9 cellular contexts compared by ENCODE assay signal in the genomic region with DNA sequence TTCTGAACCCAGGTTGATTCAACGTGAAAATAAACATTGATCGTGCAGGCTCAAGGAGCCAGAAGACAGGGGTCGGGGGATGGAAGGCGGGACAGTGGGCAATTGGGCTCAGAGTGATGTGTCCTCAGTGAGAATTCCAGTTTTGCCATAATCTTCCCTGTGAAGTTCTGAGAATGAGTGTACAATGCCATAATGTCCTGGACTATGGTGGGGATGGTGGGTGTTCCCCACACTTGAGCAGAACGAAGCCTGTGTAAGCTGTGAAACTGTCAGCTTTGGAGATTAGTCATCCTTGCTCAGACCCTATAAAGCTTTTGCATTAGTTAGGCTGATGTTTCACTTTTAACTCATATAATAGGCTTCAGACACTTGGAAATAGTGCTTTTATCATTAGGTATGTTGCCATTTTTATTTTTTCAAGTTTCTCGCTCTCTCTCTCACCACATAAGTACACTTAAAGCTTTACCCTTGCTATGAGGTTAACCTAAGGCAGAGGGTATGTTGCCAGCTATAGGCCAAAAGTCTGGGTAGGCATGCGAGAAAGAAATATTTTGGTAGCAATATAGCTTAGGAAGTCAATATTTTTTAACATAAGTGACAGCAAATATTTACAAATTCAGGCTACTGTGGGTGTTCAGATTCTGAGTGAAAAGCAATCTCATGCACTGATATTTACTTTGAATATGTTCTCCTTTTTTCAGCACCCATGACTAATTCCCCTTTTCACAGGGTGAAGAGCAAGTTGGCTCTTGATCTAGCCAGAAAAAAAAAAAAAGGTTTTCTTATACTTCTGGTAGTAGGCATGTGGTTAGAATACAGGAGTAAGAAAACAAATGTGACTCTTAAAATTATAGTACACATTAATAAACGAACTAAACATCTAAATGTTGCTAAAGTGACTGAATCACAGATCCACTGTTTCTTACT. TPM values are rescaled to one million over a fixed set of nuclear protein-coding genes. Genes with fewer than 3 reads are reported as not detected.
DNase-seq lines count a peak whose midpoint lies in the region; ATAC-seq, FAIRE-seq and TF ChIP-seq lines count a peak whose summit lies in the region.
"Had no signal": no experiment of that assay in that cellular context is flagged by ENCODE, and none has a peak within 500 bp of the region (broad histone marks: within the 10 kb centered on the region; RNA-seq: fewer than 3 reads in every experiment).

No MANE protein-coding gene starts in this region.

- DNase-seq in activated CD4-positive, alpha-beta T cell treated with anti-CD3 and anti-CD28 coated beads, Interleukin-2, amount 10 ng/mL, durations not matched to agents 24 days and 14 days = no peak
- no peak for DNase-seq in activated CD4-positive, alpha-beta T cell treated with anti-CD3 and anti-CD28 coated beads for 1 hour
- DNase-seq in OCI-M1 (lab: John Stamatoyannopoulos, UW) = peak; percentile 20
- DNase-seq in ureter (ENCODE audit: low spot score) = no peak
- DNase-seq in KBM-7 = no peak
- no peak for DNase-seq in glutamatergic neuron

- TF ChIP-seq CTCF in glutamatergic neuron (IDR thresholded peaks at IDR 0.05; ENCODE audit: partially characterized antibody, unreplicated experiment) = no peak

- no peaks in the 10 kb centered on the region for H3K36me3 Mint-ChIP-seq in activated CD4-positive, alpha-beta T cell treated with anti-CD3 and anti-CD28 coated beads, Interleukin-2, amount 10 ng/mL, durations not matched to agents 24 days and 14 days (ENCODE audit: low read depth)
- no peaks in the 10 kb centered on the region for H3K36me3 Mint-ChIP-seq in glutamatergic neuron (ENCODE audit: unreplicated experiment)

- in situ Hi-C loops in KBM-7 (cut with MboI; ENCODE audit: low pct_unique_long_range_greater_than_20kb, low sequenced_read_pairs) = no loop called here

- peaks cover 34% of the 10 kb centered on the region for H3K4me1 Mint-ChIP-seq in activated CD4-positive, alpha-beta T cell treated with anti-CD3 and anti-CD28 coated beads, Interleukin-2, amount 10 ng/mL, durations not matched to agents 24 days and 14 days
- no peaks in the 10 kb centered on the region for H3K4me1 Mint-ChIP-seq in glutamatergic neuron (ENCODE audit: low read depth, unreplicated experiment)
- H3K4me1 Mint-ChIP-seq: neural crest cell had no signal

- H3K27me3 Mint-ChIP-seq in activated CD4-positive, alpha-beta T cell treated with anti-CD3 and anti-CD28 coated beads, Interleukin-2, amount 10 ng/mL, durations not matched to agents 24 days and 14 days = peaks cover 5% of the 10 kb centered on the region
- H3K27me3 Mint-ChIP-seq in glutamatergic neuron (ENCODE audit: unreplicated experiment) = no peaks in the 10 kb centered on the region

- intact Hi-C loops in activated CD4-positive, alpha-beta T cell treated with anti-CD3 and anti-CD28 coated beads, Interleukin-2, amount 10 ng/mL, durations not matched to agents 24 days and 14 days (cut with micrococcal nuclease) = loop anchor here (1.0 to 2.0 kb wide), 4 partner anchors 11 to 247 kb away; no protein-coding TSS in a partner anchor

- H3K9me3 Mint-ChIP-seq in activated CD4-positive, alpha-beta T cell treated with anti-CD3 and anti-CD28 coated beads, Interleukin-2, amount 10 ng/mL, durations not matched to agents 24 days and 14 days = peaks cover 4% of the 10 kb centered on the region
- no peaks in the 10 kb centered on the region for H3K9me3 Mint-ChIP-seq in glutamatergic neuron (ENCODE audit: unreplicated experiment)

- peak overlapping the region; percentile 49 for H3K4me3 Mint-ChIP-seq in activated CD4-positive, alpha-beta T cell treated with anti-CD3 and anti-CD28 coated beads, Interleukin-2, amount 10 ng/mL, durations not matched to agents 24 days and 14 days
- H3K4me3 Mint-ChIP-seq in glutamatergic neuron (ENCODE audit: unreplicated experiment) = no peak overlapping the region
- H3K4me3 Mint-ChIP-seq: neural crest cell had no signal

- peak; percentile 79 for ATAC-seq in HG02588 (IDR thresholded peaks at IDR 0.05; ENCODE audit: unreplicated experiment)

- FAIRE-seq in islet of Langerhans (lab: Jason Lieb, UNC) = peak; percentile 66

- peak overlapping the region; percentile 71 for H3K27ac Mint-ChIP-seq in activated CD4-positive, alpha-beta T cell treated with anti-CD3 and anti-CD28 coated beads, Interleukin-2, amount 10 ng/mL, durations not matched to agents 24 days and 14 days
- H3K27ac Mint-ChIP-seq in glutamatergic neuron (ENCODE audit: unreplicated experiment) = no peak overlapping the region

RNA-seq across cellular contexts. Expression of a gene that starts 47.2 kb away (rescaled TPM):
- total RNA-seq in activated CD4-positive, alpha-beta T cell treated with anti-CD3 and anti-CD28 coated beads, Interleukin-2, amount 10 ng/mL, durations not matched to agents 24 days and 14 days = 10.9 and 12.8 TPM in 2 replicates
- total RNA-seq in ureter (95.3 TPM), glutamatergic neuron (ENCODE audit: unreplicated experiment) (32.9 TPM)
